Comparison of ENCODE assay signal across 9 cellular contexts in genomic region chr15:47718474-47719440, GRCh38. TPM values are rescaled to one million over a fixed set of nuclear protein-coding genes. Genes with fewer than 3 reads are reported as not detected.
DNase-seq lines count a peak whose midpoint lies in the region; ATAC-seq and TF ChIP-seq lines count a peak whose summit lies in the region.
"Had no signal": no experiment of that assay in that cellular context is flagged by ENCODE, and none has a peak within 500 bp of the region (broad histone marks: within the 10 kb centered on the region; RNA-seq: fewer than 3 reads in every experiment).

No MANE protein-coding gene starts in this region.

- POLR2A ChIA-PET in MCF 10A (lab: Yijun Ruan, JAX), result interaction anchor here (1.0 to 3.1 kb wide), 9 partner anchors 19 to 269 kb away, joined by 3 to 16 read pairs (median 5); no protein-coding TSS in a partner anchor

- DNase-seq in HPDE6-E6E7 (ENCODE audit: extremely low spot score) (peak; percentile 8), MCF 10A (ENCODE audit: unreplicated experiment) (no peak), inferior parietal cortex (ENCODE audit: extremely low spot score) (peak; percentile 57), middle frontal gyrus (ENCODE audit: extremely low spot score, low spot score) (no peak)
- DNase-seq in stimulated activated naive B cell treated with anti-CD40 and anti-IgM and Interleukin-4, amounts not matched to agents 10 μg/mL and 1 μg/mL and 100 μg/mL, for 72 hours, result no peak
- no peak for DNase-seq in activated CD4-positive, CD25-positive, alpha-beta regulatory T cell treated with anti-CD3 and anti-CD28 coated beads, Interleukin-2, amount 50 U/mL, for 72 hours

- CTCF ChIA-PET in MCF 10A (lab: Yijun Ruan, JAX), result interaction anchor here (0.6 to 3.1 kb wide), 17 partner anchors 7 to 531 kb away, joined by 3 to 15 read pairs (median 4); no protein-coding TSS in a partner anchor

- peak overlapping the region; percentile 64 for H3K4me3 Mint-ChIP-seq in MCF 10A (ENCODE audit: unreplicated experiment)
- peak overlapping the region; percentile 55 to 56 for H3K4me3 Mint-ChIP-seq in stimulated activated naive B cell treated with anti-CD40 and anti-IgM and Interleukin-4, amounts not matched to agents 10 μg/mL and 1 μg/mL and 100 μg/mL, for 72 hours
- H3K4me3 Mint-ChIP-seq: activated naive CD4-positive, alpha-beta T cell treated with anti-CD3 and anti-CD28 coated beads, Interleukin-2, amount 50 U/mL, for 24 hours had no signal

- intact Hi-C loops in MCF 10A (cut with micrococcal nuclease), result loop anchor here (10.0 kb wide), 1 partner anchor 334 kb away; no protein-coding TSS in a partner anchor

- H3K36me3 Mint-ChIP-seq in MCF 10A (ENCODE audit: insufficient read depth, unreplicated experiment), result no peaks in the 10 kb centered on the region
- no peaks in the 10 kb centered on the region for H3K36me3 Mint-ChIP-seq in stimulated activated naive B cell treated with anti-CD40 and anti-IgM and Interleukin-4, amounts not matched to agents 10 μg/mL and 1 μg/mL and 100 μg/mL, for 72 hours
- H3K36me3 Mint-ChIP-seq: activated naive CD4-positive, alpha-beta T cell treated with anti-CD3 and anti-CD28 coated beads, Interleukin-2, amount 50 U/mL, for 24 hours had no signal

- H3K4me1 Mint-ChIP-seq in MCF 10A (ENCODE audit: insufficient read depth, unreplicated experiment), result peaks cover 5% of the 10 kb centered on the region
- peaks cover 7% of the 10 kb centered on the region in 2 donors for H3K4me1 Mint-ChIP-seq in stimulated activated naive B cell treated with anti-CD40 and anti-IgM and Interleukin-4, amounts not matched to agents 10 μg/mL and 1 μg/mL and 100 μg/mL, for 72 hours
- H3K4me1 Mint-ChIP-seq: activated naive CD4-positive, alpha-beta T cell treated with anti-CD3 and anti-CD28 coated beads, Interleukin-2, amount 50 U/mL, for 24 hours had no signal

- no peak overlapping the region for H3K27ac Mint-ChIP-seq in MCF 10A (ENCODE audit: low read depth, unreplicated experiment)
- no peak overlapping the region for H3K27ac Mint-ChIP-seq in stimulated activated naive B cell treated with anti-CD40 and anti-IgM and Interleukin-4, amounts not matched to agents 10 μg/mL and 1 μg/mL and 100 μg/mL, for 72 hours
- H3K27ac Mint-ChIP-seq: activated naive CD4-positive, alpha-beta T cell treated with anti-CD3 and anti-CD28 coated beads, Interleukin-2, amount 50 U/mL, for 24 hours had no signal

- no peak for TF ChIP-seq CTCF in MCF 10A (IDR thresholded peaks at IDR 0.05; ENCODE audit: unreplicated experiment)

- no peaks in the 10 kb centered on the region for H3K9me3 Mint-ChIP-seq in MCF 10A (ENCODE audit: unreplicated experiment)
- H3K9me3 Mint-ChIP-seq in stimulated activated naive B cell treated with anti-CD40 and anti-IgM and Interleukin-4, amounts not matched to agents 10 μg/mL and 1 μg/mL and 100 μg/mL, for 72 hours, result no peaks in the 10 kb centered on the region
- H3K9me3 Mint-ChIP-seq: activated naive CD4-positive, alpha-beta T cell treated with anti-CD3 and anti-CD28 coated beads, Interleukin-2, amount 50 U/mL, for 24 hours had no signal

- no peak for ATAC-seq in stimulated activated naive B cell treated with anti-CD40 and anti-IgM and Interleukin-4, amounts not matched to agents 10 μg/mL and 1 μg/mL and 100 μg/mL, for 72 hours (replicated peaks)
- ATAC-seq in GM18502 (IDR thresholded peaks at IDR 0.05; ENCODE audit: poor library complexity, unreplicated experiment) (no peak), GM19324 (IDR thresholded peaks at IDR 0.05; ENCODE audit: low FRiP score, unreplicated experiment) (no peak)

- H3K27me3 Mint-ChIP-seq in MCF 10A (ENCODE audit: insufficient read depth, unreplicated experiment), result no peaks in the 10 kb centered on the region
- peaks cover 56 to 71% of the 10 kb centered on the region in 2 donors for H3K27me3 Mint-ChIP-seq in stimulated activated naive B cell treated with anti-CD40 and anti-IgM and Interleukin-4, amounts not matched to agents 10 μg/mL and 1 μg/mL and 100 μg/mL, for 72 hours

- BruUV-seq in MCF 10A (replicated peaks; lab: Mats Ljungman, UMichigan), result no TSS peak

RNA-seq across cellular contexts. Expression of gene SEMA6D, which starts 1.5 kb away (rescaled TPM):
- 0.65 and 1.1 TPM in 2 replicates for total RNA-seq in MCF 10A (2022)

Comparison
In these comparisons a context has a peak if more than half of its experiments do, and no peak if none do; other contexts are left out.
1. DNase-seq: peak in HPDE6-E6E7 (single experiment) and inferior parietal cortex (single experiment); none in MCF 10A (single experiment), stimulated activated naive B cell treated with anti-CD40 and anti-IgM and Interleukin-4, amounts not matched to agents 10 μg/mL and 1 μg/mL and 100 μg/mL, for 72 hours (single experiment), activated CD4-positive, CD25-positive, alpha-beta regulatory T cell treated with anti-CD3 and anti-CD28 coated beads, Interleukin-2, amount 50 U/mL, for 72 hours (single experiment) and middle frontal gyrus (single experiment).